ENCODE assay signal across 11 cellular contexts in the genomic region with DNA sequence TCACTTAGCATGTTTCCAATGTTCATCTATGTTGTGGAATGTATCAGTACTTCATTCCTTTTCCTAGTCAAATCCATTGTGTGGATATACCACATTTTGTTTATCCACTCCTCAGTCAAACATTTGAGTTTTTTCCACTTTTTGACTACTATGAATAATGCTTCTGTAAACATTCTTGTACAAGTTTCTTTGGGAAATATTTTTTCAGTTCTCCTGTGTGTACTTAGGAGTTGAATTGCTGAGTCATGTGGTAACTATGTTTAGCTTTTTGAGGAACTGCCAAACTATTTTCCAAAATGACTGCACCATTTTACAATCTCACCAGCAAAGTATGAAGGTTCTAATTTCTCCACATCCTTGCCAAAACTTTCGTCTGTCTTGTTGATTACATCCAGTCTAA.
A peak's percentile ranks its signal among the peaks of the same experiment; 100 is the strongest.
DNase-seq lines count a peak whose midpoint lies in the region; ATAC-seq and TF ChIP-seq lines count a peak whose summit lies in the region.
"Had no signal": no experiment of that assay in that cellular context is flagged by ENCODE, and none has a peak within 500 bp of the region (broad histone marks: within the 10 kb centered on the region; RNA-seq: fewer than 3 reads in every experiment).

No MANE protein-coding gene starts in this region.

- TF ChIP-seq EP300 in Ishikawa (IDR thresholded peaks at IDR 0.05; ENCODE audit: borderline replicate concordance) (peak; percentile 74; the same call in 1 of the 2 replicates), upper lobe of left lung (IDR thresholded peaks at IDR 0.05) (peak in 1 of 4 donors; percentile 63)

- H2AFZ ChIP-seq in GM23338: no peak overlapping the region

- ATAC-seq in body of pancreas: peak; percentile 79
- ATAC-seq in upper lobe of left lung (ENCODE audit: low FRiP score in 2 of 2): peak; percentile 46 to 83
- no peak for ATAC-seq in GM23338
- ATAC-seq: activated CD8-positive, alpha-beta memory T cell treated with anti-CD3 and anti-CD28 coated beads, Interleukin-2, amount 10 ng/mL, durations not matched to agents 7 days and 5 days had no signal

- no peaks in the 10 kb centered on the region for H3K79me2 ChIP-seq in GM23338 (replicated peaks; ENCODE audit: insufficient read depth)

- no peak overlapping the region for H3K4me3 Mint-ChIP-seq in GM23338
- H3K4me3 Mint-ChIP-seq in progenitor cell of endocrine pancreas (ENCODE audit: low read depth): no peak overlapping the region
- H3K4me3 Mint-ChIP-seq: activated CD8-positive, alpha-beta memory T cell treated with anti-CD3 and anti-CD28 coated beads, Interleukin-2, amount 10 ng/mL, durations not matched to agents 7 days and 5 days; stimulated activated naive CD8-positive, alpha-beta T cell treated with anti-CD3 and anti-CD28 coated beads, Interleukin-15, Interleukin-2, amounts not matched to agents 100 ng/mL and 50 ng/mL, for 24 hours had no signal

- peaks cover 8% of the 10 kb centered on the region; the same call in 2 of the 3 replicates for H3K4me1 Mint-ChIP-seq in GM23338
- H3K4me1 Mint-ChIP-seq in progenitor cell of endocrine pancreas (ENCODE audit: low read depth): peaks cover 5% of the 10 kb centered on the region
- H3K4me1 Mint-ChIP-seq: activated CD8-positive, alpha-beta memory T cell treated with anti-CD3 and anti-CD28 coated beads, Interleukin-2, amount 10 ng/mL, durations not matched to agents 7 days and 5 days had no signal

- no peaks in the 10 kb centered on the region; the same call in 2 of the 3 replicates for H3K36me3 Mint-ChIP-seq in GM23338 (ENCODE audit: low read depth)
- H3K36me3 Mint-ChIP-seq in progenitor cell of endocrine pancreas (ENCODE audit: insufficient read depth): peaks cover 2% of the 10 kb centered on the region
- H3K36me3 Mint-ChIP-seq: activated CD8-positive, alpha-beta memory T cell treated with anti-CD3 and anti-CD28 coated beads, Interleukin-2, amount 10 ng/mL, durations not matched to agents 7 days and 5 days had no signal

- no peak overlapping the region for H3K4me2 ChIP-seq in GM23338

- no peak for TF ChIP-seq POLR2A in body of pancreas (IDR thresholded peaks at IDR 0.05)
- no peak for TF ChIP-seq POLR2A in upper lobe of left lung (IDR thresholded peaks at IDR 0.05)

- H4K20me1 ChIP-seq in GM23338 (replicated peaks; ENCODE audit: insufficient read depth): no peaks in the 10 kb centered on the region

- H3K9me3 Mint-ChIP-seq in GM23338: no peaks in the 10 kb centered on the region
- H3K9me3 Mint-ChIP-seq in progenitor cell of endocrine pancreas (ENCODE audit: low read depth): peaks cover 15% of the 10 kb centered on the region

- TF ChIP-seq CTCF in body of pancreas (IDR thresholded peaks at IDR 0.05) (no peak), kidney epithelial cell (IDR thresholded peaks at IDR 0.05; ENCODE audit: insufficient read depth, low read length, poor library complexity, severe bottlenecking) (no peak), upper lobe of left lung (IDR thresholded peaks at IDR 0.05) (no peak), GM23338 (conservative IDR thresholded peaks at IDR 0.05; ENCODE audit: low read depth in 2 of 2) (no peak), progenitor cell of endocrine pancreas (IDR thresholded peaks at IDR 0.05; ENCODE audit: unreplicated experiment) (no peak)

- peaks cover 5% of the 10 kb centered on the region; the same call in 1 of the 2 replicates for H3K9me2 ChIP-seq in GM23338 (ENCODE audit: insufficient read depth)

- intact Hi-C loops in body of pancreas (cut with DNase I): no loop called here

- H3K9me3 ChIP-seq in body of pancreas (no peaks in the 10 kb centered on the region), upper lobe of left lung (no peaks in the 10 kb centered on the region)

- H3K27me3 ChIP-seq in body of pancreas (no peaks in the 10 kb centered on the region), kidney epithelial cell (ENCODE audit: control insufficient read depth, insufficient read depth, low read length) (no peaks in the 10 kb centered on the region), upper lobe of left lung (no peaks in the 10 kb centered on the region), GM23338 (ENCODE audit: insufficient read depth) (no peaks in the 10 kb centered on the region)

- H3K27ac Mint-ChIP-seq in GM23338 (no peak overlapping the region), progenitor cell of endocrine pancreas (no peak overlapping the region)
- H3K27ac Mint-ChIP-seq: activated CD8-positive, alpha-beta memory T cell treated with anti-CD3 and anti-CD28 coated beads, Interleukin-2, amount 10 ng/mL, durations not matched to agents 7 days and 5 days; stimulated activated naive CD8-positive, alpha-beta T cell treated with anti-CD3 and anti-CD28 coated beads, Interleukin-15, Interleukin-2, amounts not matched to agents 100 ng/mL and 50 ng/mL, for 24 hours had no signal

- no peak overlapping the region for H3K4me3 ChIP-seq in body of pancreas
- no peak overlapping the region for H3K4me3 ChIP-seq in kidney epithelial cell (ENCODE audit: low read depth, low read length)
- no peak overlapping the region for H3K4me3 ChIP-seq in upper lobe of left lung
- H3K4me3 ChIP-seq in GM23338: no peak overlapping the region

- H3K27me3 Mint-ChIP-seq in GM23338 (ENCODE audit: insufficient read depth, low read depth, poor library complexity) (no peaks in the 10 kb centered on the region), progenitor cell of endocrine pancreas (no peaks in the 10 kb centered on the region)
- H3K27me3 Mint-ChIP-seq: stimulated activated naive CD8-positive, alpha-beta T cell treated with anti-CD3 and anti-CD28 coated beads, Interleukin-15, Interleukin-2, amounts not matched to agents 100 ng/mL and 50 ng/mL, for 24 hours had no signal

- WGBS in body of pancreas, 2 donors: 0 to 3% methylated on average over 1 of the region's 1 CpG
- WGBS in upper lobe of left lung, 2 donors: 0% methylated on average over 1 of the region's 1 CpG

- no peak for TF ChIP-seq RAD21 in Ishikawa (IDR thresholded peaks at IDR 0.05; ENCODE audit: low read depth)

- DNase-seq in body of pancreas (no peak), kidney epithelial cell (ENCODE audit: low read depth) (peak; percentile 77), upper lobe of left lung (no peak), T-helper 2 cell (no peak), SHP77 treated with DMSO at 0.1 percent for 48 hours (lab: John Stamatoyannopoulos, UW) (no peak), GM23338 (ENCODE audit: low spot score) (no peak), progenitor cell of endocrine pancreas (ENCODE audit: low spot score, unreplicated experiment) (no peak)
- DNase-seq: activated CD8-positive, alpha-beta memory T cell treated with anti-CD3 and anti-CD28 coated beads, Interleukin-2, amount 10 ng/mL, durations not matched to agents 7 days and 5 days; islet precursor cell had no signal

- H3K36me3 ChIP-seq in body of pancreas (replicated peaks in 1 of 2; ENCODE audit: insufficient read depth in 1 of 2, low read depth in 2 of 2) (no peaks in the 10 kb centered on the region), kidney epithelial cell (ENCODE audit: control insufficient read depth, insufficient read depth, low read length) (no peaks in the 10 kb centered on the region), upper lobe of left lung (no peaks in the 10 kb centered on the region), GM23338 (ENCODE audit: insufficient read depth) (no peaks in the 10 kb centered on the region)

- no peaks in the 10 kb centered on the region for H3F3A ChIP-seq in GM23338 (replicated peaks; ENCODE audit: low read depth)

- peaks cover 15% of the 10 kb centered on the region for H3K4me1 ChIP-seq in body of pancreas
- H3K4me1 ChIP-seq in upper lobe of left lung: peaks cover 9 to 17% (median 11%) of the 10 kb centered on the region in 4 donors
- H3K4me1 ChIP-seq in GM23338 (ENCODE audit: insufficient read depth): no peaks in the 10 kb centered on the region; the same call in 1 of the 2 replicates

- peak overlapping the region in 2 of 4 donors; percentile 55 to 60 for H3K27ac ChIP-seq in body of pancreas
- peak overlapping the region in 1 of 4 donors; percentile 26 for H3K27ac ChIP-seq in upper lobe of left lung
- H3K27ac ChIP-seq in GM23338 (ENCODE audit: low read depth): no peak overlapping the region

TF ChIP-seq in GM23338, 12 proteins besides CTCF, POLR2A, EP300 and RAD21:
- TF ChIP-seq ZNF114 (CRISPR knock-in tag; IDR thresholded peaks at IDR 0.05) (no peak), ZNF331 (CRISPR knock-in tag; IDR thresholded peaks at IDR 0.05; ENCODE audit: low read depth) (no peak)
- TF ChIP-seq, protein P1, sequence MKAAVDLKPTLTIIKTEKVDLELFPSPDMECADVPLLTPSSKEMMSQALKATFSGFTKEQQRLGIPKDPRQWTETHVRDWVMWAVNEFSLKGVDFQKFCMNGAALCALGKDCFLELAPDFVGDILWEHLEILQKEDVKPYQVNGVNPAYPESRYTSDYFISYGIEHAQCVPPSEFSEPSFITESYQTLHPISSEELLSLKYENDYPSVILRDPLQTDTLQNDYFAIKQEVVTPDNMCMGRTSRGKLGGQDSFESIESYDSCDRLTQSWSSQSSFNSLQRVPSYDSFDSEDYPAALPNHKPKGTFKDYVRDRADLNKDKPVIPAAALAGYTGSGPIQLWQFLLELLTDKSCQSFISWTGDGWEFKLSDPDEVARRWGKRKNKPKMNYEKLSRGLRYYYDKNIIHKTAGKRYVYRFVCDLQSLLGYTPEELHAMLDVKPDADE (IDR thresholded peaks at IDR 0.05): no peak
- TF ChIP-seq, protein P2, sequence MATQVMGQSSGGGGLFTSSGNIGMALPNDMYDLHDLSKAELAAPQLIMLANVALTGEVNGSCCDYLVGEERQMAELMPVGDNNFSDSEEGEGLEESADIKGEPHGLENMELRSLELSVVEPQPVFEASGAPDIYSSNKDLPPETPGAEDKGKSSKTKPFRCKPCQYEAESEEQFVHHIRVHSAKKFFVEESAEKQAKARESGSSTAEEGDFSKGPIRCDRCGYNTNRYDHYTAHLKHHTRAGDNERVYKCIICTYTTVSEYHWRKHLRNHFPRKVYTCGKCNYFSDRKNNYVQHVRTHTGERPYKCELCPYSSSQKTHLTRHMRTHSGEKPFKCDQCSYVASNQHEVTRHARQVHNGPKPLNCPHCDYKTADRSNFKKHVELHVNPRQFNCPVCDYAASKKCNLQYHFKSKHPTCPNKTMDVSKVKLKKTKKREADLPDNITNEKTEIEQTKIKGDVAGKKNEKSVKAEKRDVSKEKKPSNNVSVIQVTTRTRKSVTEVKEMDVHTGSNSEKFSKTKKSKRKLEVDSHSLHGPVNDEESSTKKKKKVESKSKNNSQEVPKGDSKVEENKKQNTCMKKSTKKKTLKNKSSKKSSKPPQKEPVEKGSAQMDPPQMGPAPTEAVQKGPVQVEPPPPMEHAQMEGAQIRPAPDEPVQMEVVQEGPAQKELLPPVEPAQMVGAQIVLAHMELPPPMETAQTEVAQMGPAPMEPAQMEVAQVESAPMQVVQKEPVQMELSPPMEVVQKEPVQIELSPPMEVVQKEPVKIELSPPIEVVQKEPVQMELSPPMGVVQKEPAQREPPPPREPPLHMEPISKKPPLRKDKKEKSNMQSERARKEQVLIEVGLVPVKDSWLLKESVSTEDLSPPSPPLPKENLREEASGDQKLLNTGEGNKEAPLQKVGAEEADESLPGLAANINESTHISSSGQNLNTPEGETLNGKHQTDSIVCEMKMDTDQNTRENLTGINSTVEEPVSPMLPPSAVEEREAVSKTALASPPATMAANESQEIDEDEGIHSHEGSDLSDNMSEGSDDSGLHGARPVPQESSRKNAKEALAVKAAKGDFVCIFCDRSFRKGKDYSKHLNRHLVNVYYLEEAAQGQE (IDR thresholded peaks at IDR 0.05; ENCODE audit: unreplicated experiment): no peak
